ENCODE assay signal across 8 cellular contexts in the genomic region with DNA sequence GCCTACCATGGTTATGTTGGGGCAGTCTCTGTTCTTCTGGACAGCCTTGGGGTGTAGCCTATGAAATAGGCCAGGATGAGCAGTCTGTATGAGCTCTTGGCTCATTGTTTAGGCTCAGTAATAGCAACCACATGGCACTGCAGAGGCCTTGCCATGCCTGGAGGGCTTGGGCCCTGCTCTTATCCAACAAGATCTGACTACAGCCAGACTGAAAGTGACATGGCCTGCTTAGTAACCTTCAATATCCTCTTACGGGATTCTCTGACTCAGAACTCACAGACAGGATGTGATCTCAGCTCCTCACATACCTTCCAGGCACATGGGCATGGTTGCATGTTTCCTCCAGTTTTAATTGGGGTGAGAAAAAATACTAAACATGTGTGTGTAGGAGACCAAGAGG.
DNase-seq lines count a peak whose midpoint lies in the region; ATAC-seq and TF ChIP-seq lines count a peak whose summit lies in the region.

No MANE protein-coding gene starts in this region.

- intact Hi-C loops in left ventricle myocardium superior (cut with micrococcal nuclease) = no loop called here
- intact Hi-C loops in Right ventricle myocardium inferior (cut with DNase I) = loop anchor here (10.0 kb wide), 1 partner anchor 392 kb away; no protein-coding TSS in a partner anchor

- no peak overlapping the region for H3K4me3 ChIP-seq in fibroblast of the aortic adventitia (ENCODE audit: low read depth, low read length)

- peaks cover 6 to 11% of the 10 kb centered on the region in 2 donors for H3K4me1 Mint-ChIP-seq in immature natural killer cell

- peaks cover 0 to 2% (median 0%) of the 10 kb centered on the region in 3 donors for H3K27me3 Mint-ChIP-seq in immature natural killer cell (ENCODE audit: low read depth in 3 of 3)

- no peak overlapping the region for H3K27ac Mint-ChIP-seq in immature natural killer cell

- H3K4me3 Mint-ChIP-seq in immature natural killer cell = no peak overlapping the region

- DNase-seq in left ventricle myocardium superior = no peak
- DNase-seq in Right ventricle myocardium inferior (ENCODE audit: missing footprints) = no peak
- peak; percentile 45 to 59 for DNase-seq in activated CD4-positive, alpha-beta T cell treated with anti-CD3 and anti-CD28 coated beads, Interleukin-2, amount 50 U/mL, for 48 hours
- DNase-seq in fibroblast of the aortic adventitia (ENCODE audit: low read depth) = peak; percentile 96
- peak; percentile 63 for DNase-seq in stimulated activated CD8-positive, alpha-beta memory T cell treated with anti-CD3 and anti-CD28 coated beads, Interleukin-4, amount 100 ng/mL, for 48 hours
- DNase-seq in NK-92 treated with Interleukin-12 subunit alpha and Interleukin-12 subunit beta, amount 100 ng/mL, for 24 hours (lab: John Stamatoyannopoulos, UW) = no peak
- DNase-seq in immature natural killer cell = no peak

- TF ChIP-seq CTCF in fibroblast of the aortic adventitia (IDR thresholded peaks at IDR 0.05; ENCODE audit: insufficient read depth, low read length) = no peak

- no peaks in the 10 kb centered on the region for H3K9me3 Mint-ChIP-seq in immature natural killer cell

- ATAC-seq in left ventricle myocardium superior (peak; percentile 44), Right ventricle myocardium inferior (no peak), HG03175 (IDR thresholded peaks at IDR 0.05; ENCODE audit: unreplicated experiment) (peak; percentile 92)

- peaks cover 0 to 5% (median 0%) of the 10 kb centered on the region in 3 donors for H3K36me3 Mint-ChIP-seq in immature natural killer cell

Comparison
In these comparisons a context has a peak if more than half of its experiments do, and no peak if none do; other contexts are left out.
1. DNase-seq: peak in activated CD4-positive, alpha-beta T cell treated with anti-CD3 and anti-CD28 coated beads, Interleukin-2, amount 50 U/mL, for 48 hours (2 of 2), fibroblast of the aortic adventitia (single experiment) and stimulated activated CD8-positive, alpha-beta memory T cell treated with anti-CD3 and anti-CD28 coated beads, Interleukin-4, amount 100 ng/mL, for 48 hours (single experiment); none in left ventricle myocardium superior (single experiment), Right ventricle myocardium inferior (single experiment), NK-92 treated with Interleukin-12 subunit alpha and Interleukin-12 subunit beta, amount 100 ng/mL, for 24 hours (single experiment) and immature natural killer cell (0 of 3).